ENCODE assay signal across 32 cellular contexts in genomic region chr7:98908585-98908984, GRCh38. TPM values are rescaled to one million over a fixed set of nuclear protein-coding genes. Genes with fewer than 3 reads are reported as not detected.
"Had no signal": no experiment of that assay in that cellular context is flagged by ENCODE, and none has a peak within 500 bp of the region (broad histone marks: within the 10 kb centered on the region; RNA-seq: fewer than 3 reads in every experiment).

No MANE protein-coding gene starts in this region.

- ATAC-seq: effector memory CD8-positive, alpha-beta T cell; esophagus mucosa; gastrocnemius medialis; left cardiac atrium; left lung; lower lobe of right lung; mucosa of descending colon had no signal

- H3K4me1 ChIP-seq: colonic mucosa, esophagus squamous epithelium, left lung, lower lobe of right lung had no signal

- H3K27me3 Mint-ChIP-seq: dendritic cell treated with granulocyte-macrophage colony-stimulating factor and Interleukin-4, amounts not matched to agents 40 ng/mL and 50 ng/mL, for 4 days; effector memory CD8-positive, alpha-beta T cell; naive B cell had no signal

- H3K27me3 ChIP-seq: colonic mucosa, esophagus squamous epithelium, gastrocnemius medialis, heart right ventricle, left lung had no signal

- H3K4me3 Mint-ChIP-seq: dendritic cell treated with granulocyte-macrophage colony-stimulating factor and Interleukin-4, amounts not matched to agents 40 ng/mL and 50 ng/mL, for 4 days; effector memory CD8-positive, alpha-beta T cell; endodermal cell; mesothelial cell of epicardium; naive B cell had no signal

- H3K4me1 Mint-ChIP-seq: endodermal cell, mesothelial cell of epicardium had no signal

- H3K27ac ChIP-seq: colonic mucosa, epithelial cell of prostate, esophagus squamous epithelium, gastrocnemius medialis, heart right ventricle, left lung, lower lobe of right lung had no signal

- DNase-seq: colonic mucosa; cortex of kidney; effector CD8-positive, alpha-beta T cell; effector memory CD8-positive, alpha-beta T cell; endodermal cell; erythroblast; esophagus squamous epithelium; foreskin fibroblast; foreskin melanocyte; gastrocnemius medialis; glutamatergic neuron; head of caudate nucleus; heart right ventricle; hippocampal formation; left cardiac atrium; left lung; left ventricle myocardium superior; lower lobe of right lung; mesenchymal stem cell; mucosa of descending colon; naive B cell had no signal

- H3K9me3 ChIP-seq: colonic mucosa, esophagus squamous epithelium, gastrocnemius medialis, heart right ventricle, left lung, lower lobe of right lung, mucosa of descending colon had no signal

- FAIRE-seq: endometrium, islet of Langerhans, keratinocyte had no signal

- H3K27ac Mint-ChIP-seq: dendritic cell treated with granulocyte-macrophage colony-stimulating factor and Interleukin-4, amounts not matched to agents 40 ng/mL and 50 ng/mL, for 4 days; effector memory CD8-positive, alpha-beta T cell; endodermal cell; mesothelial cell of epicardium; naive B cell had no signal

- H3K4me3 ChIP-seq: colonic mucosa, esophagus squamous epithelium, gastrocnemius medialis, heart right ventricle, left lung, lower lobe of right lung, mucosa of descending colon had no signal

RNA-seq across cellular contexts. Expression of gene TMEM130, which starts 38.8 kb away (rescaled TPM):
- total RNA-seq: dermis microvascular lymphatic vessel endothelial cell, esophagus mucosa, gastrocnemius medialis, glomerular endothelial cell, left ventricle myocardium superior, lung microvascular endothelial cell, myocyte had no signal
- polyA plus RNA-seq: keratinocyte had no signal
